ENCODE assay signal across 8 cellular contexts in the genomic region with DNA sequence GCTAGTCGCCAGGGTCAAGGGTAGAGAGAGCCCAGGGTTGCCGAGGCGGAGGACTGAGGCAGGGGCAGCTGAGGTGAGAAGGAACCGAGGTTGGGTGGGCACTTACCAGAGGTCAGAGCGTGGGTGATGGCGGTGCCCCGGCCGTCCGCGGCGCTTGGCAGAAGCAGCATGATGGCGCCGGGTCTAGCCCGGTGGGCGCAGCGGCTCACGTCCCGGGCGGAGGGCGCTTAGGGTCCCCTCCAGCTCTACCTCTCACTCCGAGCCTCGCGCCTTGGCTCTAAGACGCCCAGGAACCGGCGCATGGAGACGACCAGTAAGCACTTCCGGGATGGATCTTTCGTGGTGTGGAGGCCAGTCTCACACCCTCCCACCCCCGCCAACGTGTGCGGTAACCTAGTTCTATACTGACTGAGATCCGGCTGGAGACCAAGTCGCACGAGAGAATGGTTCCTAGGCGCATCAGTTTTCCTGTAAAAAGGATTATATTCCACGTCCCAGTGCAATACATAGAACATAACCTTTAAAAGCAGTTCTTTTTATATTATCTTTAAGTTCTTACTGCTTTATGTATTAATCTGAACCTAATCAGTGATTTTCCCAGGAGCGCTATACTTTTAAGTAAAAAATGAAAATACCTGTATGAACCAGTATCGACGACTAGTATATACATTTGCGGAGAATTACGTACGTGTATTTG. TPM values are rescaled to one million over a fixed set of nuclear protein-coding genes. Genes with fewer than 3 reads are reported as not detected.
DNase-seq lines count a peak whose midpoint lies in the region; ATAC-seq and TF ChIP-seq lines count a peak whose summit lies in the region.

A gene with protein sequence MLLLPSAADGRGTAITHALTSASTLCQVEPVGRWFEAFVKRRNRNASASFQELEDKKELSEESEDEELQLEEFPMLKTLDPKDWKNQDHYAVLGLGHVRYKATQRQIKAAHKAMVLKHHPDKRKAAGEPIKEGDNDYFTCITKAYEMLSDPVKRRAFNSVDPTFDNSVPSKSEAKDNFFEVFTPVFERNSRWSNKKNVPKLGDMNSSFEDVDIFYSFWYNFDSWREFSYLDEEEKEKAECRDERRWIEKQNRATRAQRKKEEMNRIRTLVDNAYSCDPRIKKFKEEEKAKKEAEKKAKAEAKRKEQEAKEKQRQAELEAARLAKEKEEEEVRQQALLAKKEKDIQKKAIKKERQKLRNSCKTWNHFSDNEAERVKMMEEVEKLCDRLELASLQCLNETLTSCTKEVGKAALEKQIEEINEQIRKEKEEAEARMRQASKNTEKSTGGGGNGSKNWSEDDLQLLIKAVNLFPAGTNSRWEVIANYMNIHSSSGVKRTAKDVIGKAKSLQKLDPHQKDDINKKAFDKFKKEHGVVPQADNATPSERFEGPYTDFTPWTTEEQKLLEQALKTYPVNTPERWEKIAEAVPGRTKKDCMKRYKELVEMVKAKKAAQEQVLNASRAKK (minus strand): TSS at position 315 of the 697 bp plus-strand sequence. CDS start 145 bp downstream, at position 170.

- H3K27me3 Mint-ChIP-seq in activated T-helper 2 cell treated with anti-CD3 and anti-CD28 coated beads, Interferon-gamma antibody, Interleukin-2, Interleukin-4, amounts not matched to agents 10 μg/mL and 5 μg/mL and 100 μg/mL, durations not matched to agents 14 hours and 24 hours and 36 hours (ENCODE audit: low read depth) = no peaks in the 10 kb centered on the region
- H3K27me3 Mint-ChIP-seq in natural killer cell treated with Interleukin-12 subunit alpha and Interleukin-12 subunit beta and Interleukin-15 and Interleukin-18, amount 100 ng/mL, for 72 hours = no peaks in the 10 kb centered on the region

- H3K27ac ChIP-seq in RWPE2 (ENCODE audit: poor library complexity, severe bottlenecking) = peak within 1 kb of the TSS; percentile 61

- peak within 1 kb of the TSS; percentile 98 for H3K27ac Mint-ChIP-seq in activated T-helper 2 cell treated with anti-CD3 and anti-CD28 coated beads, Interferon-gamma antibody, Interleukin-2, Interleukin-4, amounts not matched to agents 10 μg/mL and 5 μg/mL and 100 μg/mL, durations not matched to agents 14 hours and 24 hours and 36 hours
- H3K27ac Mint-ChIP-seq in natural killer cell treated with Interleukin-12 subunit alpha and Interleukin-12 subunit beta and Interleukin-15 and Interleukin-18, amount 100 ng/mL, for 72 hours = peak within 1 kb of the TSS; percentile 98 to 100

- peaks cover 35% of the 10 kb centered on the region for H3K4me1 Mint-ChIP-seq in activated T-helper 2 cell treated with anti-CD3 and anti-CD28 coated beads, Interferon-gamma antibody, Interleukin-2, Interleukin-4, amounts not matched to agents 10 μg/mL and 5 μg/mL and 100 μg/mL, durations not matched to agents 14 hours and 24 hours and 36 hours (ENCODE audit: low read depth)
- H3K4me1 Mint-ChIP-seq in natural killer cell treated with Interleukin-12 subunit alpha and Interleukin-12 subunit beta and Interleukin-15 and Interleukin-18, amount 100 ng/mL, for 72 hours (ENCODE audit: low read depth in 2 of 2) = peaks cover 52 to 61% of the 10 kb centered on the region in 2 donors

- H3K27me3 ChIP-seq in RWPE2 (ENCODE audit: insufficient read depth, poor library complexity, severe bottlenecking) = no peaks in the 10 kb centered on the region

- peaks cover 2% of the 10 kb centered on the region for H3K9me3 ChIP-seq in RWPE2 (ENCODE audit: severe bottlenecking)

- DNase-seq in EL (peak; percentile 92), H4 (ENCODE audit: low spot score) (peak; percentile 94), LNCaP clone FGC (ENCODE audit: low read depth) (peak; percentile 87), RWPE2 (ENCODE audit: low spot score) (peak; percentile 86), fibroblast of pulmonary artery (ENCODE audit: low read depth) (peak; percentile 96)
- DNase-seq in activated T-helper 2 cell treated with anti-CD3 and anti-CD28 coated beads, Interferon-gamma antibody, Interleukin-2, Interleukin-4, amounts not matched to agents 10 μg/mL and 5 μg/mL and 100 μg/mL, durations not matched to agents 14 hours and 24 hours and 36 hours (ENCODE audit: low spot score) = peak; percentile 81
- peak; percentile 93 for DNase-seq in natural killer cell treated with Interleukin-12 subunit alpha and Interleukin-12 subunit beta and Interleukin-15 and Interleukin-18, amount 100 ng/mL, for 72 hours (ENCODE audit: low spot score)
- peak; percentile 84 for DNase-seq in stimulated activated naive CD4-positive, alpha-beta T cell treated with Interleukin-2 at 50 U/mL for 16 hours (lab: John Stamatoyannopoulos, UW)

- peak; percentile 87 for ATAC-seq in RWPE2 (ENCODE audit: low read depth)
- ATAC-seq in natural killer cell treated with Interleukin-12 subunit alpha and Interleukin-12 subunit beta and Interleukin-15 and Interleukin-18, amount 100 ng/mL, for 72 hours = peak; percentile 97 to 98

- H3K9me3 Mint-ChIP-seq in activated T-helper 2 cell treated with anti-CD3 and anti-CD28 coated beads, Interferon-gamma antibody, Interleukin-2, Interleukin-4, amounts not matched to agents 10 μg/mL and 5 μg/mL and 100 μg/mL, durations not matched to agents 14 hours and 24 hours and 36 hours = no peaks in the 10 kb centered on the region
- no peaks in the 10 kb centered on the region for H3K9me3 Mint-ChIP-seq in natural killer cell treated with Interleukin-12 subunit alpha and Interleukin-12 subunit beta and Interleukin-15 and Interleukin-18, amount 100 ng/mL, for 72 hours

- peak within 1 kb of the TSS; percentile 99 for H3K4me3 Mint-ChIP-seq in activated T-helper 2 cell treated with anti-CD3 and anti-CD28 coated beads, Interferon-gamma antibody, Interleukin-2, Interleukin-4, amounts not matched to agents 10 μg/mL and 5 μg/mL and 100 μg/mL, durations not matched to agents 14 hours and 24 hours and 36 hours (ENCODE audit: low read depth)
- H3K4me3 Mint-ChIP-seq in natural killer cell treated with Interleukin-12 subunit alpha and Interleukin-12 subunit beta and Interleukin-15 and Interleukin-18, amount 100 ng/mL, for 72 hours = peak within 1 kb of the TSS; percentile 99

- peaks cover 46% of the 10 kb centered on the region for H3K36me3 Mint-ChIP-seq in activated T-helper 2 cell treated with anti-CD3 and anti-CD28 coated beads, Interferon-gamma antibody, Interleukin-2, Interleukin-4, amounts not matched to agents 10 μg/mL and 5 μg/mL and 100 μg/mL, durations not matched to agents 14 hours and 24 hours and 36 hours (ENCODE audit: low read depth)
- H3K36me3 Mint-ChIP-seq in natural killer cell treated with Interleukin-12 subunit alpha and Interleukin-12 subunit beta and Interleukin-15 and Interleukin-18, amount 100 ng/mL, for 72 hours = peaks cover 24% of the 10 kb centered on the region

- intact Hi-C loops in activated T-helper 2 cell treated with anti-CD3 and anti-CD28 coated beads, Interferon-gamma antibody, Interleukin-2, Interleukin-4, amounts not matched to agents 10 μg/mL and 5 μg/mL and 100 μg/mL, durations not matched to agents 14 hours and 24 hours and 36 hours (cut with micrococcal nuclease) = loop anchor here (2.0 to 5.0 kb wide), 5 partner anchors 18 to 863 kb away; a partner anchor contains a TSS

- H3K36me3 ChIP-seq in RWPE2 (ENCODE audit: low read depth) = peaks cover 40% of the 10 kb centered on the region

- TF ChIP-seq CTCF in LNCaP clone FGC (IDR thresholded peaks at IDR 0.05; ENCODE audit: control insufficient read depth, extremely low read depth, insufficient read depth) (no peak), RWPE2 (IDR thresholded peaks at IDR 0.05; ENCODE audit: poor library complexity, severe bottlenecking) (no peak), fibroblast of pulmonary artery (IDR thresholded peaks at IDR 0.05; ENCODE audit: low read length, missing control alignments) (no peak)

- H3K4me3 ChIP-seq in LNCaP clone FGC (ENCODE audit: low read depth, low read length) = peak within 1 kb of the TSS; percentile 69
- peak within 1 kb of the TSS; percentile 76 for H3K4me3 ChIP-seq in RWPE2 (ENCODE audit: severe bottlenecking)
- H3K4me3 ChIP-seq in fibroblast of pulmonary artery (replicated peaks; ENCODE audit: low read depth, low read length) = peak within 1 kb of the TSS; percentile 89

- peaks cover 23% of the 10 kb centered on the region for H3K4me1 ChIP-seq in RWPE2 (ENCODE audit: insufficient read depth, poor library complexity, severe bottlenecking)

RNA-seq across cellular contexts. Expression of the gene that starts here (rescaled TPM):
- 20.6 and 22.8 TPM in 2 replicates for total RNA-seq in H4 (2014; rRNA removed; shearing (Covaris generic))
- 49.2 and 51.8 TPM in 2 replicates for total RNA-seq in activated T-helper 2 cell treated with anti-CD3 and anti-CD28 coated beads, Interferon-gamma antibody, Interleukin-2, Interleukin-4, amounts not matched to agents 10 μg/mL and 5 μg/mL and 100 μg/mL, durations not matched to agents 14 hours and 24 hours and 36 hours
- total RNA-seq in natural killer cell treated with Interleukin-12 subunit alpha and Interleukin-12 subunit beta and Interleukin-15 and Interleukin-18, amount 100 ng/mL, for 72 hours = 10 to 100 TPM; 34.4 to 68.4 TPM

Comparison
In these comparisons a context has a peak if more than half of its experiments do, and no peak if none do; other contexts are left out.
1. Peak in every context shown above with its lines: DNase-seq, ATAC-seq, H3K4me3 ChIP-seq and H3K27ac ChIP-seq.